ENCODE assay signal across 1 cellular context in the genomic region with DNA sequence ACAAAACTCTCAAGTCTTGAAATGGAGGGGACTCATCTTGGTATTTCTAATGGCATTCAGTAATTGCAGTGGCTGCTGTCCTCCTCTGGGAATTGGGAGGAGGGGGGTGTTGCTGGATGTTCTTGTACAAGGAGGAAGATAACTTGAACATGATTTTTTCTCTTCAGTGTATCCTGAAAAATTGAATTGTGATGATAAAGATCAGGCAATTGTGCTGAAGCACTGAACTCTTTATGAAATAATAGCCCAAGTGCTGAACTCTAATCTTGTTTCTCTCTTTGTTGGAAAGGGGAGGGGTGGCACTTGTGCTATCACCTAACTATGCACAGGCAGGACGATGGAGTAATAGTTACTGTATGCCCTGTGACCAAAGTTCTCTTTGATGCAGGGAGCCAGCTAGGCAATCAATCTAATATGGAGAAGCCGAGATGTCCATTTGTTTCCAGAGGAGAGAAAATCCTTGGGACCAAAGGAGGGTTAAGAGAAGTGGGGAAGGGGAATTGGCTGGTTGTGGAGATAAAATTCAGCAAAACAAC.
TF ChIP-seq lines count a peak whose summit lies in the region.

No MANE protein-coding gene starts in this region.

TF ChIP-seq in HepG2, 621 proteins besides CTCF, POLR2A, EP300 and RAD21 (continued from another document):
- TF ChIP-seq, protein P1, sequence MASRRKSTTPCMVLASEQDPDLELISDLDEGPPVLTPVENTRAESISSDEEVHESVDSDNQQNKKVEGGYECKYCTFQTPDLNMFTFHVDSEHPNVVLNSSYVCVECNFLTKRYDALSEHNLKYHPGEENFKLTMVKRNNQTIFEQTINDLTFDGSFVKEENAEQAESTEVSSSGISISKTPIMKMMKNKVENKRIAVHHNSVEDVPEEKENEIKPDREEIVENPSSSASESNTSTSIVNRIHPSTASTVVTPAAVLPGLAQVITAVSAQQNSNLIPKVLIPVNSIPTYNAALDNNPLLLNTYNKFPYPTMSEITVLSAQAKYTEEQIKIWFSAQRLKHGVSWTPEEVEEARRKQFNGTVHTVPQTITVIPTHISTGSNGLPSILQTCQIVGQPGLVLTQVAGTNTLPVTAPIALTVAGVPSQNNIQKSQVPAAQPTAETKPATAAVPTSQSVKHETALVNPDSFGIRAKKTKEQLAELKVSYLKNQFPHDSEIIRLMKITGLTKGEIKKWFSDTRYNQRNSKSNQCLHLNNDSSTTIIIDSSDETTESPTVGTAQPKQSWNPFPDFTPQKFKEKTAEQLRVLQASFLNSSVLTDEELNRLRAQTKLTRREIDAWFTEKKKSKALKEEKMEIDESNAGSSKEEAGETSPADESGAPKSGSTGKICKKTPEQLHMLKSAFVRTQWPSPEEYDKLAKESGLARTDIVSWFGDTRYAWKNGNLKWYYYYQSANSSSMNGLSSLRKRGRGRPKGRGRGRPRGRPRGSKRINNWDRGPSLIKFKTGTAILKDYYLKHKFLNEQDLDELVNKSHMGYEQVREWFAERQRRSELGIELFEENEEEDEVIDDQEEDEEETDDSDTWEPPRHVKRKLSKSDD (CRISPR knock-in tag; IDR thresholded peaks at IDR 0.05; ENCODE audit: low read depth), result no peak
- TF ChIP-seq, protein P2, sequence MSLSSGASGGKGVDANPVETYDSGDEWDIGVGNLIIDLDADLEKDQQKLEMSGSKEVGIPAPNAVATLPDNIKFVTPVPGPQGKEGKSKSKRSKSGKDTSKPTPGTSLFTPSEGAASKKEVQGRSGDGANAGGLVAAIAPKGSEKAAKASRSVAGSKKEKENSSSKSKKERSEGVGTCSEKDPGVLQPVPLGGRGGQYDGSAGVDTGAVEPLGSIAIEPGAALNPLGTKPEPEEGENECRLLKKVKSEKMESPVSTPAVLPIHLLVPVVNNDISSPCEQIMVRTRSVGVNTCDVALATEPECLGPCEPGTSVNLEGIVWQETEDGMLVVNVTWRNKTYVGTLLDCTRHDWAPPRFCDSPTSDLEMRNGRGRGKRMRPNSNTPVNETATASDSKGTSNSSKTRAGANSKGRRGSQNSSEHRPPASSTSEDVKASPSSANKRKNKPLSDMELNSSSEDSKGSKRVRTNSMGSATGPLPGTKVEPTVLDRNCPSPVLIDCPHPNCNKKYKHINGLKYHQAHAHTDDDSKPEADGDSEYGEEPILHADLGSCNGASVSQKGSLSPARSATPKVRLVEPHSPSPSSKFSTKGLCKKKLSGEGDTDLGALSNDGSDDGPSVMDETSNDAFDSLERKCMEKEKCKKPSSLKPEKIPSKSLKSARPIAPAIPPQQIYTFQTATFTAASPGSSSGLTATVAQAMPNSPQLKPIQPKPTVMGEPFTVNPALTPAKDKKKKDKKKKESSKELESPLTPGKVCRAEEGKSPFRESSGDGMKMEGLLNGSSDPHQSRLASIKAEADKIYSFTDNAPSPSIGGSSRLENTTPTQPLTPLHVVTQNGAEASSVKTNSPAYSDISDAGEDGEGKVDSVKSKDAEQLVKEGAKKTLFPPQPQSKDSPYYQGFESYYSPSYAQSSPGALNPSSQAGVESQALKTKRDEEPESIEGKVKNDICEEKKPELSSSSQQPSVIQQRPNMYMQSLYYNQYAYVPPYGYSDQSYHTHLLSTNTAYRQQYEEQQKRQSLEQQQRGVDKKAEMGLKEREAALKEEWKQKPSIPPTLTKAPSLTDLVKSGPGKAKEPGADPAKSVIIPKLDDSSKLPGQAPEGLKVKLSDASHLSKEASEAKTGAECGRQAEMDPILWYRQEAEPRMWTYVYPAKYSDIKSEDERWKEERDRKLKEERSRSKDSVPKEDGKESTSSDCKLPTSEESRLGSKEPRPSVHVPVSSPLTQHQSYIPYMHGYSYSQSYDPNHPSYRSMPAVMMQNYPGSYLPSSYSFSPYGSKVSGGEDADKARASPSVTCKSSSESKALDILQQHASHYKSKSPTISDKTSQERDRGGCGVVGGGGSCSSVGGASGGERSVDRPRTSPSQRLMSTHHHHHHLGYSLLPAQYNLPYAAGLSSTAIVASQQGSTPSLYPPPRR (CRISPR knock-in tag; IDR thresholded peaks at IDR 0.05; ENCODE audit: borderline replicate concordance), result no peak
- TF ChIP-seq ZNF781 (CRISPR knock-in tag; IDR thresholded peaks at IDR 0.05; ENCODE audit: borderline replicate concordance, not compliant biosample characterization) (no peak), KDM5B (CRISPR knock-in tag; IDR thresholded peaks at IDR 0.05; ENCODE audit: borderline replicate concordance) (no peak), PHB2 (IDR thresholded peaks at IDR 0.05; ENCODE audit: partially characterized antibody) (no peak), ZFAT (CRISPR knock-in tag; conservative IDR thresholded peaks at IDR 0.05) (no peak), ZNF235 (CRISPR knock-in tag; IDR thresholded peaks at IDR 0.05; ENCODE audit: borderline replicate concordance) (no peak), ZNF468 (CRISPR knock-in tag; IDR thresholded peaks at IDR 0.05) (no peak)
- TF ChIP-seq, protein P3, sequence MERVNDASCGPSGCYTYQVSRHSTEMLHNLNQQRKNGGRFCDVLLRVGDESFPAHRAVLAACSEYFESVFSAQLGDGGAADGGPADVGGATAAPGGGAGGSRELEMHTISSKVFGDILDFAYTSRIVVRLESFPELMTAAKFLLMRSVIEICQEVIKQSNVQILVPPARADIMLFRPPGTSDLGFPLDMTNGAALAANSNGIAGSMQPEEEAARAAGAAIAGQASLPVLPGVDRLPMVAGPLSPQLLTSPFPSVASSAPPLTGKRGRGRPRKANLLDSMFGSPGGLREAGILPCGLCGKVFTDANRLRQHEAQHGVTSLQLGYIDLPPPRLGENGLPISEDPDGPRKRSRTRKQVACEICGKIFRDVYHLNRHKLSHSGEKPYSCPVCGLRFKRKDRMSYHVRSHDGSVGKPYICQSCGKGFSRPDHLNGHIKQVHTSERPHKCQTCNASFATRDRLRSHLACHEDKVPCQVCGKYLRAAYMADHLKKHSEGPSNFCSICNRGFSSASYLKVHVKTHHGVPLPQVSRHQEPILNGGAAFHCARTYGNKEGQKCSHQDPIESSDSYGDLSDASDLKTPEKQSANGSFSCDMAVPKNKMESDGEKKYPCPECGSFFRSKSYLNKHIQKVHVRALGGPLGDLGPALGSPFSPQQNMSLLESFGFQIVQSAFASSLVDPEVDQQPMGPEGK (CRISPR knock-in tag; IDR thresholded peaks at IDR 0.05), result no peak
